In the genomic region with DNA sequence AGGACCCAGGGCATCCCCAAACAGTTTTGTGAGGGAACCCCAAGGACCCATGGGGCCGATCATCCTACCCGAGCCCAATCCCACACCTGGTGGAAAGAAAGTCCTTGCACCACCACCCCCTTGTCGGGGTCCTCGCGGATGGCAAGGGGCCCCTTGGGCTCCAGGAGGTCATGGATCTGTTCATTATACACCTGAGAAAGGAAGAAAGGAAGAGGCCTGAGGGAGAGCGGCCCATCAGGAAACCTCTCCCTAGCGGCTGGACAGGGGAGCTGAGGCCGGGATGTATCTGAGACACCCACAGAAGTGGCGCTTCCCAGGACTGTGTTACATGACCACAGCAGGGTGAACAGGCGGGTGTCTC, we compare ENCODE assay signal across 18 cellular contexts. TPM values are rescaled to one million over a fixed set of nuclear protein-coding genes. Genes with fewer than 3 reads are reported as not detected.
"Had no signal": no experiment of that assay in that cellular context is flagged by ENCODE, and none has a peak within 500 bp of the region (broad histone marks: within the 10 kb centered on the region; RNA-seq: fewer than 3 reads in every experiment).

No MANE protein-coding gene starts in this region.

- H3K27ac Mint-ChIP-seq: natural killer cell had no signal

- H3K9me3 ChIP-seq: colonic mucosa, esophagus muscularis mucosa, gastrocnemius medialis, ovary, right atrium auricular region had no signal

- H3K4me1 ChIP-seq: colonic mucosa, gastrocnemius medialis had no signal

- H3K4me3 ChIP-seq: colonic mucosa, esophagus muscularis mucosa, gastrocnemius medialis, heart right ventricle, ovary, right atrium auricular region had no signal

- H3K4me1 Mint-ChIP-seq: natural killer cell, neural crest cell had no signal

- DNase-seq: colonic mucosa; effector CD4-positive, alpha-beta T cell; gastrocnemius medialis; heart right ventricle; hypothalamus; natural killer cell; ovary; small intestine; stimulated activated CD4-positive, alpha-beta T cell treated with anti-CD3 and anti-CD28 coated beads, Interleukin-2, amount 100 ng/mL, for 48 hours; stimulated activated naive CD4-positive, alpha-beta T cell treated with Interleukin-2 at 50 U/mL for 16 hours; trophoblast cell had no signal

- H3K9me3 Mint-ChIP-seq: natural killer cell, neural crest cell had no signal

- H3K36me3 Mint-ChIP-seq: natural killer cell had no signal

- FAIRE-seq: islet of Langerhans, small intestine, urothelium cell line had no signal

- H3K27ac ChIP-seq: colonic mucosa, esophagus muscularis mucosa, gastrocnemius medialis, heart right ventricle, ovary, right atrium auricular region had no signal

- H3K4me3 Mint-ChIP-seq: natural killer cell, neural crest cell had no signal

- H3K36me3 ChIP-seq: colonic mucosa, esophagus muscularis mucosa, gastrocnemius medialis, ovary, right atrium auricular region had no signal

- H3K27me3 ChIP-seq: colonic mucosa, esophagus muscularis mucosa, gastrocnemius medialis, heart right ventricle, ovary, right atrium auricular region had no signal

- ATAC-seq: gastrocnemius medialis, heart right ventricle, left lobe of liver, natural killer cell had no signal

RNA-seq across cellular contexts. Expression of gene GFAP, which starts 19.4 kb away (rescaled TPM):
- total RNA-seq: dermis microvascular lymphatic vessel endothelial cell, gastrocnemius medialis, natural killer cell, neural crest cell had no signal

RNA-seq across cellular contexts. Expression of gene C1QL1, which starts 33.4 kb away (rescaled TPM):
- total RNA-seq: gastrocnemius medialis, natural killer cell had no signal
